ENCODE assay signal across 7 cellular contexts in genomic region chr18:24118750-24119577, GRCh38.
DNase-seq lines count a peak whose midpoint lies in the region; ATAC-seq lines count a peak whose summit lies in the region.

No MANE protein-coding gene starts in this region.

- H3K27ac ChIP-seq in caudate nucleus (ENCODE audit: low read depth, low read length): no peak overlapping the region

- ATAC-seq in GM18498 (IDR thresholded peaks at IDR 0.05; ENCODE audit: unreplicated experiment): peak; percentile 78
- peak; percentile 60 for ATAC-seq in HG03103 (IDR thresholded peaks at IDR 0.05; ENCODE audit: low read depth, unreplicated experiment)

- peak; percentile 76 for DNase-seq in NCI-H2196 (lab: John Stamatoyannopoulos, UW; ENCODE audit: unreplicated experiment)
- DNase-seq in activated CD4-positive, CD25-positive, alpha-beta regulatory T cell (lab: John Stamatoyannopoulos, UW): peak; percentile 48 to 82 (median 63)
- peak in 48 of 61 donors; percentile 2 to 83 (median 25) for DNase-seq in caudate nucleus (lab: John Stamatoyannopoulos, UW)
- peak; percentile 89 for DNase-seq in left kidney (ENCODE audit: low read depth, low spot score)
- DNase-seq in stimulated activated CD4-positive, alpha-beta T cell treated with anti-CD3 and anti-CD28 coated beads, Interleukin-4, amount 100 ng/mL, for 4 hours: peak; percentile 70 to 73

Comparison
In these comparisons a context has a peak if more than half of its experiments do, and no peak if none do; other contexts are left out.
1. DNase-seq: peak in every context shown above with its lines; median percentile 89 in left kidney; 76 in NCI-H2196; 72 in stimulated activated CD4-positive, alpha-beta T cell treated with anti-CD3 and anti-CD28 coated beads, Interleukin-4, amount 100 ng/mL, for 4 hours; 63 in activated CD4-positive, CD25-positive, alpha-beta regulatory T cell; 25 in caudate nucleus.